ENCODE assay signal across 8 cellular contexts in genomic region chr1:67685558-67686271, GRCh38. TPM values are rescaled to one million over a fixed set of nuclear protein-coding genes. Genes with fewer than 3 reads are reported as not detected.
DNase-seq lines count a peak whose midpoint lies in the region; ATAC-seq, FAIRE-seq and TF ChIP-seq lines count a peak whose summit lies in the region.

No MANE protein-coding gene starts in this region.

- TF ChIP-seq CTCF in omental fat pad (IDR thresholded peaks at IDR 0.05) = no peak
- TF ChIP-seq CTCF in tibial nerve (IDR thresholded peaks at IDR 0.05) = no peak

- H3K4me1 ChIP-seq in tibial nerve = peaks cover 0 to 41% (median 24%) of the 10 kb centered on the region in 4 donors

- peaks cover 65% of the 10 kb centered on the region for H3K36me3 Mint-ChIP-seq in activated T-helper 17 cell treated with anti-CD3 and anti-CD28 coated beads, Interleukin-2, amount 50 U/mL, for 72 hours (ENCODE audit: low read depth)

- no peak for TF ChIP-seq POLR2A in tibial nerve (IDR thresholded peaks at IDR 0.05)

- ATAC-seq in HG02884 (IDR thresholded peaks at IDR 0.05; ENCODE audit: unreplicated experiment) (peak; percentile 8), omental fat pad (ENCODE audit: low FRiP score) (peak; percentile 12)
- peak; percentile 15 for ATAC-seq in activated T-helper 17 cell treated with anti-CD3 and anti-CD28 coated beads, Interleukin-2, amount 50 U/mL, for 72 hours (replicated peaks)

- no peak for TF ChIP-seq EP300 in tibial nerve (IDR thresholded peaks at IDR 0.05)

- peak overlapping the region; percentile 82 for H3K4me3 Mint-ChIP-seq in activated T-helper 17 cell treated with anti-CD3 and anti-CD28 coated beads, Interleukin-2, amount 50 U/mL, for 72 hours

- DNase-seq in NCI-H1436 (lab: John Stamatoyannopoulos, UW) = peak; percentile 38
- no peak for DNase-seq in NCI-H1436 treated with DMSO at 0.1 percent for 48 hours (lab: John Stamatoyannopoulos, UW)
- peak; percentile 58 for DNase-seq in OCI-M1 (lab: John Stamatoyannopoulos, UW)
- DNase-seq in frontal cortex (ENCODE audit: low spot score in 2 of 2) = peak; percentile 17 to 42
- DNase-seq in omental fat pad (ENCODE audit: low spot score) = no peak
- peak; percentile 19 to 26 for DNase-seq in tibial nerve (ENCODE audit: low spot score in 2 of 2)

- peak overlapping the region; percentile 97 for H3K27ac Mint-ChIP-seq in activated T-helper 17 cell treated with anti-CD3 and anti-CD28 coated beads, Interleukin-2, amount 50 U/mL, for 72 hours

- H3K27me3 ChIP-seq in tibial nerve = no peaks in the 10 kb centered on the region

- no peaks in the 10 kb centered on the region for H3K9me3 Mint-ChIP-seq in activated T-helper 17 cell treated with anti-CD3 and anti-CD28 coated beads, Interleukin-2, amount 50 U/mL, for 72 hours

- H3K27ac ChIP-seq in tibial nerve = peak overlapping the region; percentile 80 to 95 (median 92)

- H3K36me3 ChIP-seq in tibial nerve = peaks cover 0 to 26% (median 0%) of the 10 kb centered on the region in 3 donors

- peaks cover 28% of the 10 kb centered on the region for H3K4me1 Mint-ChIP-seq in activated T-helper 17 cell treated with anti-CD3 and anti-CD28 coated beads, Interleukin-2, amount 50 U/mL, for 72 hours

- FAIRE-seq in frontal cortex (lab: Jason Lieb, UNC) = no peak

- peak overlapping the region; percentile 79 to 92 (median 85) for H3K4me3 ChIP-seq in tibial nerve

- H3K27me3 Mint-ChIP-seq in activated T-helper 17 cell treated with anti-CD3 and anti-CD28 coated beads, Interleukin-2, amount 50 U/mL, for 72 hours = no peaks in the 10 kb centered on the region

- WGBS in tibial nerve, 2 donors = 0 to 1% methylated on average over 39 to 42 of the region's 66 CpGs

- H3K9me3 ChIP-seq in tibial nerve = no peaks in the 10 kb centered on the region

RNA-seq across cellular contexts. Expression of gene GADD45A, which starts 0.7 kb away (rescaled TPM):
- total RNA-seq in activated T-helper 17 cell treated with anti-CD3 and anti-CD28 coated beads, Interleukin-2, amount 50 U/mL, for 72 hours = 10 to 100 TPM; 70.9 to 83.8 TPM
- total RNA-seq in frontal cortex = 6.1 TPM
- total RNA-seq in omental fat pad = 100 to 1,000 TPM in 2 of 4 donors, 10 to 100 TPM in 2; 31.7 to 115 (median 67.2) TPM
- 10 to 100 TPM; 53.1 to 95.4 (median 72.9) TPM for total RNA-seq in tibial nerve

Comparison
In these comparisons a context has a peak if more than half of its experiments do, and no peak if none do; other contexts are left out.
1. DNase-seq: peak in NCI-H1436 (single experiment), OCI-M1 (single experiment), frontal cortex (2 of 2) and tibial nerve (2 of 2); none in NCI-H1436 treated with DMSO at 0.1 percent for 48 hours (single experiment) and omental fat pad (single experiment).
2. Peak in every context shown above with its lines, with median percentiles within 50 percentile points of each other: ATAC-seq.